ENCODE assay signal across 14 cellular contexts in the genomic region with DNA sequence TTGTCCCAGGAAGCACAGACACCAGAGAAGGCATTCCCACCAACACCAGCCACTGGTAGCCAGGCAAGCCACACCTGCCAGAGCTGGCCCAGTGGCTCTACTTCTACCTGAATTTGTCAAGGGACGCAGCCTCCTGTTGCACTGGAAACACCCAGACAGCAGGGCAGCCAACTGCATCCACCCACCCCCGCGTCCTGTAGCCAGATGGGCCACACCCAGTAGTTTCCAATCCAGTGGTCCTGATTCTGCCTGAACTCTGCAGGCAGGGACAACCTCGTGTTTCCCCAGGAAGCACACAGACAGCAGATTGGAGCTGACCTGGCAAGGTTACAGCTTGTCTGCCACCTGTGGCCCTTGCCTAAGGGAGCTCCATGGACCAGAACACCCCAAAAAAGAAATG. TPM values are rescaled to one million over a fixed set of nuclear protein-coding genes. Genes with fewer than 3 reads are reported as not detected.
"Had no signal": no experiment of that assay in that cellular context is flagged by ENCODE, and none has a peak within 500 bp of the region (broad histone marks: within the 10 kb centered on the region; RNA-seq: fewer than 3 reads in every experiment).

No MANE protein-coding gene starts in this region.

- H3K27ac ChIP-seq: dorsolateral prefrontal cortex, heart left ventricle, VCaP had no signal

- H3K4me3 ChIP-seq: dorsolateral prefrontal cortex, heart left ventricle had no signal

- H3K27ac Mint-ChIP-seq: activated CD4-positive, alpha-beta T cell treated with anti-CD3 and anti-CD28 coated beads for 36 hours; activated CD8-positive, alpha-beta T cell treated with anti-CD3 and anti-CD28 coated beads for 36 hours; activated naive CD8-positive, alpha-beta T cell treated with anti-CD3 and anti-CD28 coated beads, Interleukin-2, amount 50 U/mL, for 24 hours; activated T-cell treated with anti-CD3 and anti-CD28 coated beads, Interleukin-2, amount 50 U/mL, for 72 hours had no signal

- ATAC-seq: activated CD4-positive, alpha-beta T cell treated with anti-CD3 and anti-CD28 coated beads for 36 hours; activated CD8-positive, alpha-beta T cell treated with anti-CD3 and anti-CD28 coated beads for 36 hours; activated naive CD8-positive, alpha-beta T cell treated with anti-CD3 and anti-CD28 coated beads, Interleukin-2, amount 50 U/mL, for 24 hours; activated T-cell treated with anti-CD3 and anti-CD28 coated beads, Interleukin-2, amount 50 U/mL, for 72 hours; left ventricle myocardium superior had no signal

- DNase-seq: activated CD4-positive, alpha-beta T cell treated with anti-CD3 and anti-CD28 coated beads for 36 hours; activated CD8-positive, alpha-beta memory T cell treated with anti-CD3 and anti-CD28 coated beads, Interleukin-2, amount 50 U/mL, for 4 hours; activated CD8-positive, alpha-beta T cell treated with anti-CD3 and anti-CD28 coated beads for 36 hours; activated naive CD8-positive, alpha-beta T cell treated with anti-CD3 and anti-CD28 coated beads, Interleukin-2, amount 50 U/mL, for 24 hours; activated T-cell treated with anti-CD3 and anti-CD28 coated beads, Interleukin-2, amount 50 U/mL, for 72 hours; dorsolateral prefrontal cortex; heart left ventricle; islet precursor cell; left ventricle myocardium superior; stimulated activated CD4-positive, alpha-beta T cell treated with anti-CD3 and anti-CD28 coated beads, Interleukin-4, amount 100 ng/mL, for 24 hours; T-helper 1 cell had no signal

- H3K4me3 Mint-ChIP-seq: activated CD4-positive, alpha-beta T cell treated with anti-CD3 and anti-CD28 coated beads for 36 hours; activated CD8-positive, alpha-beta T cell treated with anti-CD3 and anti-CD28 coated beads for 36 hours; activated naive CD8-positive, alpha-beta T cell treated with anti-CD3 and anti-CD28 coated beads, Interleukin-2, amount 50 U/mL, for 24 hours; activated T-cell treated with anti-CD3 and anti-CD28 coated beads, Interleukin-2, amount 50 U/mL, for 72 hours; neural crest cell had no signal

- H3K4me1 Mint-ChIP-seq: activated CD4-positive, alpha-beta T cell treated with anti-CD3 and anti-CD28 coated beads for 36 hours; neural crest cell had no signal

- H3K27me3 Mint-ChIP-seq: activated CD4-positive, alpha-beta T cell treated with anti-CD3 and anti-CD28 coated beads for 36 hours; activated CD8-positive, alpha-beta T cell treated with anti-CD3 and anti-CD28 coated beads for 36 hours; activated naive CD8-positive, alpha-beta T cell treated with anti-CD3 and anti-CD28 coated beads, Interleukin-2, amount 50 U/mL, for 24 hours had no signal

- H3K27me3 ChIP-seq: dorsolateral prefrontal cortex, heart left ventricle had no signal

RNA-seq across cellular contexts. Expression of a gene that starts 18.2 kb away (rescaled TPM):
- total RNA-seq: activated CD8-positive, alpha-beta T cell treated with anti-CD3 and anti-CD28 coated beads for 36 hours; mesenteric fat pad had no signal
